ENCODE assay signal across 9 cellular contexts in the genomic region with DNA sequence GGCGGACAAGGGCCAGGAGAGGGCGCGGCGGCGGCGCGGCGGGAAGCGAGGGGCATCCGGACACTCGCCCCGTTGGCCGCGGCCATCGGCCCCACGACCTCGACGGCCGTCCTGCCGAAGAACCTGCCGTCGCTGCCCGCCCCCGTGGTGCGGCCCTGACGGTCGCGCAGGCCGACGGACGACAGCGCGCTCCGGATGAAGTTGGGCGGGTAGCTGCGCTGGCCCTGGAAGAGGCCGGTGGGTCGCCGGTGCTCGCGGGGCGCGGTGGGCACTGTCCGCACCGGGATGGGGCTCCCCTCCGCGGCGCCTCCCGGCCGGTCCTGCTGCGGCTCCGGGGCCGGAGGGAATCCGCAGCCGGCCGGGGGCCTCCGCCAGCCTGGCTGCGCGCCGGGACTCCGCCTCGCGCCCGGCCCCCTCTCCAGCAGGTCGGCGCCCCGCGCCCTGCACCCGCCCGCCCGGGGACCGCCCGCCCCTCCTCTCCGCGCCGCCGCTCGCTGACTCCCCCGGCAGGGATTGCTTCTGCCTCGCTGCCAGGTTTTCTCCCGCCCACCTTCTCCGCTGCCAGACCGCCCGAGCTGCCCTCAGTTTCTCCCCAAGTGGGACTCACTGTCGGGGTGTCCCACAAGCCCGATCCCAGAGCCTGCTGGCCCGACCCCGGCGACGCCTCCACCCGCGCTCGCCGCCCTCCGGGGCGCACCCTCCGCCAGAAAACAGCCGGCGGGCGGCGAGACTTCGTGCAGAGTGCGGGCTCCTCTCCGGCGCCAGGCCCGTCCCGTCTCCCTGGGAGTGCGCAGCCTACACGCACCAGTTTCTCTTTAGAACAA. TPM values are rescaled to one million over a fixed set of nuclear protein-coding genes. Genes with fewer than 3 reads are reported as not detected.
DNase-seq lines count a peak whose midpoint lies in the region; ATAC-seq lines count a peak whose summit lies in the region.
"Not testable (repeated sequence)": the region's sequence is repeated elsewhere in the genome, so short reads cannot be mapped to it uniquely, and the experiment has no call there.
"Had no signal": no experiment of that assay in that cellular context is flagged by ENCODE, and none has a peak within 500 bp of the region (broad histone marks: within the 10 kb centered on the region; RNA-seq: fewer than 3 reads in every experiment).

No MANE protein-coding gene starts in this region.

- H3K36me3 ChIP-seq in HAP-1 (replicated peaks); effector memory CD4-positive, alpha-beta T cell (ENCODE audit: control insufficient read depth, insufficient read depth, low read length); naive thymus-derived CD4-positive, alpha-beta T cell (ENCODE audit: control insufficient read depth in 2 of 3, insufficient read depth in 3 of 3, low read length in 3 of 3): not testable (repeated sequence)

- H3K27ac Mint-ChIP-seq in T-cell = not testable (repeated sequence)
- H3K27ac Mint-ChIP-seq in naive thymus-derived CD4-positive, alpha-beta T cell = peak overlapping the region in 1 of 9 donors; percentile 38

- H3K9me3 ChIP-seq in HAP-1; effector memory CD4-positive, alpha-beta T cell (ENCODE audit: control insufficient read depth, low read length); naive thymus-derived CD4-positive, alpha-beta T cell (ENCODE audit: control insufficient read depth in 2 of 3, low read length in 3 of 3): not testable (repeated sequence)

- H3K27me3 Mint-ChIP-seq in T-cell = not testable (repeated sequence)
- H3K27me3 Mint-ChIP-seq in naive thymus-derived CD4-positive, alpha-beta T cell = peaks cover 0 to 31% (median 10%) of the 10 kb centered on the region in 5 donors

- H3K4me1 ChIP-seq in HAP-1; effector memory CD4-positive, alpha-beta T cell (ENCODE audit: control insufficient read depth, insufficient read depth, low read length, poor library complexity, severe bottlenecking); naive thymus-derived CD4-positive, alpha-beta T cell (ENCODE audit: control insufficient read depth in 2 of 2, insufficient read depth in 2 of 2, low read length in 2 of 2): not testable (repeated sequence)

- ATAC-seq in T-cell (replicated peaks in 1 of 4) = peak; percentile 67 to 74 (median 72)
- peak; percentile 63 for ATAC-seq in naive thymus-derived CD4-positive, alpha-beta T cell

- not testable (repeated sequence) for H3K36me3 Mint-ChIP-seq in T-cell; naive thymus-derived CD4-positive, alpha-beta T cell

- DNase-seq in AG08395 (ENCODE audit: low spot score) = peak; percentile 4
- peak in 1 of 2 experiments; percentile 33 for DNase-seq in HAP-1 (ENCODE audit: low spot score in 2 of 2)
- DNase-seq in T-cell = peak in 16 of 34 experiments; percentile 0 to 27 (median 11)
- peak; percentile 64 for DNase-seq in activated effector memory CD4-positive, alpha-beta T cell treated with anti-CD3 and anti-CD28 coated beads, Interleukin-2, amount 50 U/mL, for 16 hours
- not testable (repeated sequence) for DNase-seq in effector memory CD4-positive, alpha-beta T cell
- DNase-seq in hepatic stellate cell (ENCODE audit: low spot score) = peak; percentile 12
- peak in 7 of 9 donors; percentile 4 to 35 (median 8) for DNase-seq in naive thymus-derived CD4-positive, alpha-beta T cell
- DNase-seq in stimulated activated CD4-positive, alpha-beta T cell treated with anti-CD3 and anti-CD28 coated beads, Interleukin-2, amount 100 ng/mL, for 24 hours = peak; percentile 17 to 19

- intact Hi-C loops in naive thymus-derived CD4-positive, alpha-beta T cell (cut with micrococcal nuclease) = not testable (repeated sequence)

- H3K27ac ChIP-seq in effector memory CD4-positive, alpha-beta T cell (ENCODE audit: insufficient read depth, low read length, poor library complexity, severe bottlenecking); naive thymus-derived CD4-positive, alpha-beta T cell (ENCODE audit: low read depth, low read length): not testable (repeated sequence)

- H3K4me3 Mint-ChIP-seq in T-cell = peak overlapping the region; percentile 59 to 76 (median 62)
- peak overlapping the region in 8 of 10 donors; percentile 27 to 85 (median 65) for H3K4me3 Mint-ChIP-seq in naive thymus-derived CD4-positive, alpha-beta T cell

- H3K27me3 ChIP-seq in HAP-1 (ENCODE audit: low read depth); effector memory CD4-positive, alpha-beta T cell (replicated peaks; ENCODE audit: control insufficient read depth, insufficient read depth, low read length, poor library complexity, severe bottlenecking); naive thymus-derived CD4-positive, alpha-beta T cell (ENCODE audit: control insufficient read depth in 2 of 2, insufficient read depth in 2 of 2, low read length in 2 of 2): not testable (repeated sequence)

- POLR2A ChIA-PET in T-cell (lab: Charles Lee); naive thymus-derived CD4-positive, alpha-beta T cell (lab: Charles Lee): not testable (repeated sequence)

- in situ Hi-C loops in HAP-1 (cut with MboI; ENCODE audit: low sequenced_read_pairs) = not testable (repeated sequence)

- not testable (repeated sequence) for H3K4me1 Mint-ChIP-seq in T-cell
- peaks cover 0 to 10% (median 4%) of the 10 kb centered on the region in 7 donors for H3K4me1 Mint-ChIP-seq in naive thymus-derived CD4-positive, alpha-beta T cell

- CTCF ChIA-PET in T-cell (lab: Charles Lee); naive thymus-derived CD4-positive, alpha-beta T cell (lab: Charles Lee): not testable (repeated sequence)

- peak overlapping the region; percentile 26 for H3K4me3 ChIP-seq in HAP-1
- peak overlapping the region; percentile 50 for H3K4me3 ChIP-seq in effector memory CD4-positive, alpha-beta T cell (ENCODE audit: insufficient read depth, low read depth, low read length, poor library complexity, severe bottlenecking)
- not testable (repeated sequence) for H3K4me3 ChIP-seq in naive thymus-derived CD4-positive, alpha-beta T cell (ENCODE audit: low read length)

- H3K9me3 Mint-ChIP-seq in T-cell; naive thymus-derived CD4-positive, alpha-beta T cell: not testable (repeated sequence)

RNA-seq across cellular contexts. Expression of a gene that starts 44.0 kb away (rescaled TPM):
- 10 to 100 TPM; 10.8 to 37.8 (median 31.6) TPM for total RNA-seq in T-cell
- total RNA-seq in naive thymus-derived CD4-positive, alpha-beta T cell = 10 to 100 TPM; 17.1 to 41.9 (median 24.9) TPM
- 1 to 10 TPM; 1.4 to 1.5 TPM for polyA plus RNA-seq in naive thymus-derived CD4-positive, alpha-beta T cell

RNA-seq across cellular contexts. Expression of a gene that starts 44.9 kb away (rescaled TPM):
- total RNA-seq in T-cell = under 1 TPM in 2 of 5 donors, not detected in 3; 0.16 to 0.35 TPM
- total RNA-seq in naive thymus-derived CD4-positive, alpha-beta T cell = under 1 TPM in 3 of 5 experiments, not detected in 2; 0.22 to 0.38 (median 0.27) TPM
- under 1 TPM; 0.09 to 0.12 TPM for polyA plus RNA-seq in naive thymus-derived CD4-positive, alpha-beta T cell
- total RNA-seq: glomerular endothelial cell had no signal
